2 cellular contexts compared by ENCODE assay signal in the genomic region with DNA sequence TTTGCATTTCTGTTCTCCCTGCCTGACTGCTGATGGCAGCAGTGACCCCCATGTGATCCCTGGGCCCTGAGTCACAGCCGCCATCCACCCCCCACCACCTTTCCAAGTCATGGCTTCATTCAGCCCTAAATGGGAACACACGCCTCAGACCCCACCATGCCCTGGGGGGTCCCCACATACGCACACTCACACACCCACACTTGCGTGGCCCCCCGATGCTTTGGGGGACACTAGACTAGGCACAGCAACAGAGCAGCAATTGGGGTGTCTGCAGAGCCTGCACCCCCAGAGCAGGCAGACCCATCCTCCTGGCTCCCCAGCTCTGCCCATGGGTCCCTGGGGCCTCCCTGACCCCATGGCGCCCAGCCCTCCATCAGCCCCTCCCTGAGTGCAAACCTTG.
A peak's percentile ranks its signal among the peaks of the same experiment; 100 is the strongest.
TF ChIP-seq lines count a peak whose summit lies in the region.

No MANE protein-coding gene starts in this region.

TF ChIP-seq in HEK293, 187 proteins besides CTCF, POLR2A, EP300 and RAD21:
- TF ChIP-seq, protein P1, sequence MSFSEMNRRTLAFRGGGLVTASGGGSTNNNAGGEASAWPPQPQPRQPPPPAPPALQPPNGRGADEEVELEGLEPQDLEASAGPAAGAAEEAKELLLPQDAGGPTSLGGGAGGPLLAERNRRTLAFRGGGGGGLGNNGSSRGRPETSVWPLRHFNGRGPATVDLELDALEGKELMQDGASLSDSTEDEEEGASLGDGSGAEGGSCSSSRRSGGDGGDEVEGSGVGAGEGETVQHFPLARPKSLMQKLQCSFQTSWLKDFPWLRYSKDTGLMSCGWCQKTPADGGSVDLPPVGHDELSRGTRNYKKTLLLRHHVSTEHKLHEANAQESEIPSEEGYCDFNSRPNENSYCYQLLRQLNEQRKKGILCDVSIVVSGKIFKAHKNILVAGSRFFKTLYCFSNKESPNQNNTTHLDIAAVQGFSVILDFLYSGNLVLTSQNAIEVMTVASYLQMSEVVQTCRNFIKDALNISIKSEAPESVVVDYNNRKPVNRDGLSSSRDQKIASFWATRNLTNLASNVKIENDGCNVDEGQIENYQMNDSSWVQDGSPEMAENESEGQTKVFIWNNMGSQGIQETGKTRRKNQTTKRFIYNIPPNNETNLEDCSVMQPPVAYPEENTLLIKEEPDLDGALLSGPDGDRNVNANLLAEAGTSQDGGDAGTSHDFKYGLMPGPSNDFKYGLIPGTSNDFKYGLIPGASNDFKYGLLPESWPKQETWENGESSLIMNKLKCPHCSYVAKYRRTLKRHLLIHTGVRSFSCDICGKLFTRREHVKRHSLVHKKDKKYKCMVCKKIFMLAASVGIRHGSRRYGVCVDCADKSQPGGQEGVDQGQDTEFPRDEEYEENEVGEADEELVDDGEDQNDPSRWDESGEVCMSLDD (tag by site-specific recombination; IDR thresholded peaks at IDR 0.05) = peak; percentile 67
- TF ChIP-seq ZBTB8A (tag by site-specific recombination; IDR thresholded peaks at IDR 0.05) (no peak), ZNF16 (tag by site-specific recombination; IDR thresholded peaks at IDR 0.05; ENCODE audit: low read depth) (no peak)
TF ChIP-seq in HEK293: peak in this region for 1.

TF ChIP-seq in WTC11, 78 proteins besides CTCF, POLR2A, EP300 and RAD21 (continued from another document):
- TF ChIP-seq, protein P2, sequence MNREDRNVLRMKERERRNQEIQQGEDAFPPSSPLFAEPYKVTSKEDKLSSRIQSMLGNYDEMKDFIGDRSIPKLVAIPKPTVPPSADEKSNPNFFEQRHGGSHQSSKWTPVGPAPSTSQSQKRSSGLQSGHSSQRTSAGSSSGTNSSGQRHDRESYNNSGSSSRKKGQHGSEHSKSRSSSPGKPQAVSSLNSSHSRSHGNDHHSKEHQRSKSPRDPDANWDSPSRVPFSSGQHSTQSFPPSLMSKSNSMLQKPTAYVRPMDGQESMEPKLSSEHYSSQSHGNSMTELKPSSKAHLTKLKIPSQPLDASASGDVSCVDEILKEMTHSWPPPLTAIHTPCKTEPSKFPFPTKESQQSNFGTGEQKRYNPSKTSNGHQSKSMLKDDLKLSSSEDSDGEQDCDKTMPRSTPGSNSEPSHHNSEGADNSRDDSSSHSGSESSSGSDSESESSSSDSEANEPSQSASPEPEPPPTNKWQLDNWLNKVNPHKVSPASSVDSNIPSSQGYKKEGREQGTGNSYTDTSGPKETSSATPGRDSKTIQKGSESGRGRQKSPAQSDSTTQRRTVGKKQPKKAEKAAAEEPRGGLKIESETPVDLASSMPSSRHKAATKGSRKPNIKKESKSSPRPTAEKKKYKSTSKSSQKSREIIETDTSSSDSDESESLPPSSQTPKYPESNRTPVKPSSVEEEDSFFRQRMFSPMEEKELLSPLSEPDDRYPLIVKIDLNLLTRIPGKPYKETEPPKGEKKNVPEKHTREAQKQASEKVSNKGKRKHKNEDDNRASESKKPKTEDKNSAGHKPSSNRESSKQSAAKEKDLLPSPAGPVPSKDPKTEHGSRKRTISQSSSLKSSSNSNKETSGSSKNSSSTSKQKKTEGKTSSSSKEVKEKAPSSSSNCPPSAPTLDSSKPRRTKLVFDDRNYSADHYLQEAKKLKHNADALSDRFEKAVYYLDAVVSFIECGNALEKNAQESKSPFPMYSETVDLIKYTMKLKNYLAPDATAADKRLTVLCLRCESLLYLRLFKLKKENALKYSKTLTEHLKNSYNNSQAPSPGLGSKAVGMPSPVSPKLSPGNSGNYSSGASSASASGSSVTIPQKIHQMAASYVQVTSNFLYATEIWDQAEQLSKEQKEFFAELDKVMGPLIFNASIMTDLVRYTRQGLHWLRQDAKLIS (CRISPR knock-in tag; IDR thresholded peaks at IDR 0.05; ENCODE audit: borderline replicate concordance) = no peak
- TF ChIP-seq, protein P3, sequence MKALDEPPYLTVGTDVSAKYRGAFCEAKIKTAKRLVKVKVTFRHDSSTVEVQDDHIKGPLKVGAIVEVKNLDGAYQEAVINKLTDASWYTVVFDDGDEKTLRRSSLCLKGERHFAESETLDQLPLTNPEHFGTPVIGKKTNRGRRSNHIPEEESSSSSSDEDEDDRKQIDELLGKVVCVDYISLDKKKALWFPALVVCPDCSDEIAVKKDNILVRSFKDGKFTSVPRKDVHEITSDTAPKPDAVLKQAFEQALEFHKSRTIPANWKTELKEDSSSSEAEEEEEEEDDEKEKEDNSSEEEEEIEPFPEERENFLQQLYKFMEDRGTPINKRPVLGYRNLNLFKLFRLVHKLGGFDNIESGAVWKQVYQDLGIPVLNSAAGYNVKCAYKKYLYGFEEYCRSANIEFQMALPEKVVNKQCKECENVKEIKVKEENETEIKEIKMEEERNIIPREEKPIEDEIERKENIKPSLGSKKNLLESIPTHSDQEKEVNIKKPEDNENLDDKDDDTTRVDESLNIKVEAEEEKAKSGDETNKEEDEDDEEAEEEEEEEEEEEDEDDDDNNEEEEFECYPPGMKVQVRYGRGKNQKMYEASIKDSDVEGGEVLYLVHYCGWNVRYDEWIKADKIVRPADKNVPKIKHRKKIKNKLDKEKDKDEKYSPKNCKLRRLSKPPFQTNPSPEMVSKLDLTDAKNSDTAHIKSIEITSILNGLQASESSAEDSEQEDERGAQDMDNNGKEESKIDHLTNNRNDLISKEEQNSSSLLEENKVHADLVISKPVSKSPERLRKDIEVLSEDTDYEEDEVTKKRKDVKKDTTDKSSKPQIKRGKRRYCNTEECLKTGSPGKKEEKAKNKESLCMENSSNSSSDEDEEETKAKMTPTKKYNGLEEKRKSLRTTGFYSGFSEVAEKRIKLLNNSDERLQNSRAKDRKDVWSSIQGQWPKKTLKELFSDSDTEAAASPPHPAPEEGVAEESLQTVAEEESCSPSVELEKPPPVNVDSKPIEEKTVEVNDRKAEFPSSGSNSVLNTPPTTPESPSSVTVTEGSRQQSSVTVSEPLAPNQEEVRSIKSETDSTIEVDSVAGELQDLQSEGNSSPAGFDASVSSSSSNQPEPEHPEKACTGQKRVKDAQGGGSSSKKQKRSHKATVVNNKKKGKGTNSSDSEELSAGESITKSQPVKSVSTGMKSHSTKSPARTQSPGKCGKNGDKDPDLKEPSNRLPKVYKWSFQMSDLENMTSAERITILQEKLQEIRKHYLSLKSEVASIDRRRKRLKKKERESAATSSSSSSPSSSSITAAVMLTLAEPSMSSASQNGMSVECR (CRISPR knock-in tag; IDR thresholded peaks at IDR 0.05; ENCODE audit: borderline replicate concordance) = no peak
- no peak for TF ChIP-seq ATF1 (CRISPR knock-in tag; IDR thresholded peaks at IDR 0.05)
- no peak for TF ChIP-seq GTF2I (CRISPR knock-in tag; conservative IDR thresholded peaks at IDR 0.05)
- TF ChIP-seq SMAD4 (CRISPR knock-in tag; IDR thresholded peaks at IDR 0.05) = no peak
- TF ChIP-seq ZBTB21 (CRISPR knock-in tag; IDR thresholded peaks at IDR 0.05; ENCODE audit: borderline replicate concordance) = no peak
- no peak for TF ChIP-seq NR1H2 (CRISPR knock-in tag; IDR thresholded peaks at IDR 0.05)
- TF ChIP-seq, protein P4, sequence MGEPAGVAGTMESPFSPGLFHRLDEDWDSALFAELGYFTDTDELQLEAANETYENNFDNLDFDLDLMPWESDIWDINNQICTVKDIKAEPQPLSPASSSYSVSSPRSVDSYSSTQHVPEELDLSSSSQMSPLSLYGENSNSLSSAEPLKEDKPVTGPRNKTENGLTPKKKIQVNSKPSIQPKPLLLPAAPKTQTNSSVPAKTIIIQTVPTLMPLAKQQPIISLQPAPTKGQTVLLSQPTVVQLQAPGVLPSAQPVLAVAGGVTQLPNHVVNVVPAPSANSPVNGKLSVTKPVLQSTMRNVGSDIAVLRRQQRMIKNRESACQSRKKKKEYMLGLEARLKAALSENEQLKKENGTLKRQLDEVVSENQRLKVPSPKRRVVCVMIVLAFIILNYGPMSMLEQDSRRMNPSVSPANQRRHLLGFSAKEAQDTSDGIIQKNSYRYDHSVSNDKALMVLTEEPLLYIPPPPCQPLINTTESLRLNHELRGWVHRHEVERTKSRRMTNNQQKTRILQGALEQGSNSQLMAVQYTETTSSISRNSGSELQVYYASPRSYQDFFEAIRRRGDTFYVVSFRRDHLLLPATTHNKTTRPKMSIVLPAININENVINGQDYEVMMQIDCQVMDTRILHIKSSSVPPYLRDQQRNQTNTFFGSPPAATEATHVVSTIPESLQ (CRISPR knock-in tag; IDR thresholded peaks at IDR 0.05) = no peak
- TF ChIP-seq, protein P5, sequence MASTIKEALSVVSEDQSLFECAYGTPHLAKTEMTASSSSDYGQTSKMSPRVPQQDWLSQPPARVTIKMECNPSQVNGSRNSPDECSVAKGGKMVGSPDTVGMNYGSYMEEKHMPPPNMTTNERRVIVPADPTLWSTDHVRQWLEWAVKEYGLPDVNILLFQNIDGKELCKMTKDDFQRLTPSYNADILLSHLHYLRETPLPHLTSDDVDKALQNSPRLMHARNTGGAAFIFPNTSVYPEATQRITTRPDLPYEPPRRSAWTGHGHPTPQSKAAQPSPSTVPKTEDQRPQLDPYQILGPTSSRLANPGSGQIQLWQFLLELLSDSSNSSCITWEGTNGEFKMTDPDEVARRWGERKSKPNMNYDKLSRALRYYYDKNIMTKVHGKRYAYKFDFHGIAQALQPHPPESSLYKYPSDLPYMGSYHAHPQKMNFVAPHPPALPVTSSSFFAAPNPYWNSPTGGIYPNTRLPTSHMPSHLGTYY (CRISPR knock-in tag; IDR thresholded peaks at IDR 0.05) = no peak
- TF ChIP-seq MYBL2 (CRISPR knock-in tag; IDR thresholded peaks at IDR 0.05) = no peak
- TF ChIP-seq, protein P6, sequence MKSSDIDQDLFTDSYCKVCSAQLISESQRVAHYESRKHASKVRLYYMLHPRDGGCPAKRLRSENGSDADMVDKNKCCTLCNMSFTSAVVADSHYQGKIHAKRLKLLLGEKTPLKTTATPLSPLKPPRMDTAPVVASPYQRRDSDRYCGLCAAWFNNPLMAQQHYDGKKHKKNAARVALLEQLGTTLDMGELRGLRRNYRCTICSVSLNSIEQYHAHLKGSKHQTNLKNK (CRISPR knock-in tag; IDR thresholded peaks at IDR 0.05) = no peak
- TF ChIP-seq ZNF138 (CRISPR knock-in tag; conservative IDR thresholded peaks at IDR 0.05) = no peak
- no peak for TF ChIP-seq ZNF121 (CRISPR knock-in tag; IDR thresholded peaks at IDR 0.05)
- TF ChIP-seq, protein P7, sequence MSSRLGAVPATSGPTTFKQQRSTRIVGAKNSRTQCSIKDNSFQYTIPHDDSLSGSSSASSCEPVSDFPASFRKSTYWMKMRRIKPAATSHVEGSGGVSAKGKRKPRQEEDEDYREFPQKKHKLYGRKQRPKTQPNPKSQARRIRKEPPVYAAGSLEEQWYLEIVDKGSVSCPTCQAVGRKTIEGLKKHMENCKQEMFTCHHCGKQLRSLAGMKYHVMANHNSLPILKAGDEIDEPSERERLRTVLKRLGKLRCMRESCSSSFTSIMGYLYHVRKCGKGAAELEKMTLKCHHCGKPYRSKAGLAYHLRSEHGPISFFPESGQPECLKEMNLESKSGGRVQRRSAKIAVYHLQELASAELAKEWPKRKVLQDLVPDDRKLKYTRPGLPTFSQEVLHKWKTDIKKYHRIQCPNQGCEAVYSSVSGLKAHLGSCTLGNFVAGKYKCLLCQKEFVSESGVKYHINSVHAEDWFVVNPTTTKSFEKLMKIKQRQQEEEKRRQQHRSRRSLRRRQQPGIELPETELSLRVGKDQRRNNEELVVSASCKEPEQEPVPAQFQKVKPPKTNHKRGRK (CRISPR knock-in tag; IDR thresholded peaks at IDR 0.05; ENCODE audit: borderline replicate concordance) = no peak
